ENCODE assay signal across 8 cellular contexts in the genomic region with DNA sequence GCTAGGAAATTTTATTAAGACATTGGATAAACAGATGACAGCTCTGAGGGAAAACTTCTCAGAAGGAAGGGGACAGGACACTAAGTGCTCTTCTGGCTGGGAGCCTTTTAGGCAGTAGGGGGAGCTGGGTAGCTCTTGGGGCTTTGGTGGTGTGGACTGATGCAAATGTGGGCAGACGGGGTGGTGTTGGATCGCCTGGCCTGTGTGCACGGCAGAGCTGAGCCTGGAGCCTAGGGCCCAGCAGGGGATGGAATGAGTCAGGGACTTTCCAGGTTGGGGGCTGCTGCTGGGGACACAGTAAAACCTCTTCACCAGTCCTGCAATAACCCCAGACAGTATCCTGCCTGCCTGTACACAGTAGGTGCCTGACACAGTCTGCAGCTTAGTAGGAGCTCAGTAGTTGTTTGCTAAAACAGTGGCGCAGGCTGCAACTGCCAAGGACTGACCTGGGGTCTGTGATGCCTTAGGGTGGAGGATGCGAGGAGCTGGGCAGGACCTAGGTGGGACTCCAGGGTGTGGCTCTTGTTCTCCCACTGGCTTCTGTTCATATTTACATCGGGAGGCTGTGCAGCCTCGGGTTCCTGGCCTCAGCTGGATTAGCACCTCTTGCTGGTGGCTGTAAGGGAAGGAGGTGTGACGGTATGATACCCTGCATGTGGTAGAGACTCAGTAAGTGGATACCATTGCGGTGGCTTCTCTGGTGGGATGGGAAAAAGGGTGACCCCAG.
DNase-seq lines count a peak whose midpoint lies in the region; ATAC-seq and TF ChIP-seq lines count a peak whose summit lies in the region.

No MANE protein-coding gene starts in this region.

- DNase-seq in GM10248 (ENCODE audit: extremely low spot score) (peak; percentile 48), T1000 (lab: John Stamatoyannopoulos, UW) (peak; percentile 43), foreskin keratinocyte (peak in 1 of 2 donors; percentile 50), psoas muscle (no peak), middle frontal gyrus (ENCODE audit: extremely low spot score, low spot score) (no peak)

- H3K4me3 ChIP-seq in psoas muscle = peak overlapping the region; percentile 60

- H3K4me1 ChIP-seq in foreskin keratinocyte = peaks cover 24% of the 10 kb centered on the region
- peaks cover 95% of the 10 kb centered on the region for H3K4me1 ChIP-seq in psoas muscle

- intact Hi-C loops in psoas muscle (cut with DNase I) = no loop called here

- ATAC-seq in HG02610 (IDR thresholded peaks at IDR 0.05; ENCODE audit: unreplicated experiment) (peak; percentile 74), foreskin keratinocyte (peak; percentile 76), psoas muscle (peak; percentile 26 to 39 (median 30)), GM19324 (IDR thresholded peaks at IDR 0.05; ENCODE audit: low FRiP score, unreplicated experiment) (no peak), HG03378 (IDR thresholded peaks at IDR 0.05; ENCODE audit: unreplicated experiment) (no peak)

- CTCF ChIA-PET in GM10248 (lab: Yijun Ruan, JAX) = interaction anchor here (0.7 to 1.4 kb wide), 5 partner anchors 8 to 255 kb away, joined by 3 to 6 read pairs (median 3); no protein-coding TSS in a partner anchor

- H3K36me3 ChIP-seq in psoas muscle (ENCODE audit: insufficient read depth in 1 of 2, low read depth in 1 of 2) = no peaks in the 10 kb centered on the region

- H3K27me3 ChIP-seq in foreskin keratinocyte = no peaks in the 10 kb centered on the region
- H3K27me3 ChIP-seq in psoas muscle (ENCODE audit: insufficient read depth in 3 of 3, low read length in 2 of 3) = no peaks in the 10 kb centered on the region

- POLR2A ChIA-PET in GM10248 (lab: Yijun Ruan, JAX) = no interaction called here

- no peaks in the 10 kb centered on the region for H3K9me3 ChIP-seq in psoas muscle

- peak; percentile 30 for TF ChIP-seq CTCF in GM10248 (IDR thresholded peaks at IDR 0.05; ENCODE audit: control extremely low read depth, extremely low read depth, low read depth, missing control alignments)
- TF ChIP-seq CTCF in foreskin keratinocyte (conservative IDR thresholded peaks at IDR 0.05) = peak; percentile 72
- TF ChIP-seq CTCF in psoas muscle (IDR thresholded peaks at IDR 0.05) = peak; percentile 10

- H3K27ac ChIP-seq in foreskin keratinocyte (no peak overlapping the region), psoas muscle (peak overlapping the region; percentile 80)

- WGBS in psoas muscle, 3 donors = 36 to 52% (median 39%) methylated on average over 9 of the region's 9 CpGs

Comparison
In these comparisons a context has a peak if more than half of its experiments do, and no peak if none do; other contexts are left out.
1. DNase-seq: peak in GM10248 (single experiment) and T1000 (single experiment); none in psoas muscle (0 of 2) and middle frontal gyrus (single experiment).
2. CTCF ChIP-seq: peak in every context shown above with its lines; median percentile 72 in foreskin keratinocyte; 30 in GM10248; 10 in psoas muscle.
3. ATAC-seq: peak in HG02610 (single experiment), foreskin keratinocyte (single experiment) and psoas muscle (4 of 4); none in GM19324 (single experiment) and HG03378 (single experiment).